In genomic region chr9:93307468-93308157, GRCh38 we compare ENCODE assay signal across 17 cellular contexts.
"Had no signal": no experiment of that assay in that cellular context is flagged by ENCODE, and none has a peak within 500 bp of the region (broad histone marks: within the 10 kb centered on the region; RNA-seq: fewer than 3 reads in every experiment).

No MANE protein-coding gene starts in this region.

- H3K27me3 ChIP-seq: dorsolateral prefrontal cortex, gastroesophageal sphincter, tibial nerve had no signal

- ATAC-seq: gastroesophageal sphincter, left lobe of liver, SK-N-SH treated with all-trans-retinoic acid at 6 μM for 48 hours had no signal

- H3K9me3 Mint-ChIP-seq: naive B cell had no signal

- H3K4me3 Mint-ChIP-seq: naive B cell had no signal

- H3K36me3 ChIP-seq: tibial nerve had no signal

- DNase-seq: activated CD4-positive, alpha-beta T cell treated with anti-CD3 and anti-CD28 coated beads, Interleukin-2, amount 50 U/mL, for 4 hours; activated CD4-positive, CD25-positive, alpha-beta regulatory T cell treated with anti-CD3 and anti-CD28 coated beads, Interleukin-2, amount 50 U/mL, for 72 hours; anterior cingulate cortex; mammary epithelial cell; naive B cell; retina; stimulated activated CD4-positive, alpha-beta T cell treated with anti-CD3 and anti-CD28 coated beads, Interleukin-15, amount 100 ng/mL, for 24 hours; stimulated activated CD4-positive, alpha-beta T cell treated with anti-CD3 and anti-CD28 coated beads, Interleukin-4, amount 100 ng/mL, for 24 hours; stimulated activated naive CD4-positive, alpha-beta T cell treated with Interleukin-2 at 50 U/mL for 16 hours; substantia nigra; T-helper 1 cell; T1000 had no signal

- H3K4me1 ChIP-seq: tibial nerve had no signal

- H3K27ac Mint-ChIP-seq: naive B cell had no signal

- H3K4me3 ChIP-seq: dorsolateral prefrontal cortex, gastroesophageal sphincter, tibial nerve had no signal

- H3K36me3 Mint-ChIP-seq: naive B cell had no signal

- H3K9me3 ChIP-seq: gastroesophageal sphincter, tibial nerve had no signal

- H3K27ac ChIP-seq: dorsolateral prefrontal cortex, gastroesophageal sphincter, tibial nerve had no signal
